ENCODE assay signal across 22 cellular contexts in the genomic region with DNA sequence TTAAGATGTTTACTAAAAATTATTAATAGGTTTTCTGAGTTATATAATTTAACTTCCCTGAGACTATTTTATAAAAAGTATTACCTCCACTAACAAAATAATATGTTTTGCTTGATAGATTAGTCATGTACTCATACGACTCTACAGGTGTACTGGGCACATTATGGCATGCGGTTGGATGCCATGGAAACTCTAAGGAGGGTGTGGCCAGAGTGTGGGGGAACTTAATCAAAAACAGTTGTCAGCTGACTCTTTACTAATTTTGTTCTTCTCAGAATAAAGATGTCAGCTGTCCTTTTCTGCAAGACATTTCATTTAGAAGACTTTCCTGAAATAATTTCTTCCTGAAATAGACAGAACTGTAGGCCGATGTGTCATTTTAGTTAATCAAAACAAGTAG.
A peak's percentile ranks its signal among the peaks of the same experiment; 100 is the strongest.
DNase-seq lines count a peak whose midpoint lies in the region; ATAC-seq and TF ChIP-seq lines count a peak whose summit lies in the region.
"Had no signal": no experiment of that assay in that cellular context is flagged by ENCODE, and none has a peak within 500 bp of the region (broad histone marks: within the 10 kb centered on the region; RNA-seq: fewer than 3 reads in every experiment).

No MANE protein-coding gene starts in this region.

- BruUV-seq in Calu3 (replicated peaks; lab: Mats Ljungman, UMichigan), result no TSS peak

- no peaks in the 10 kb centered on the region for H3K36me3 ChIP-seq in BLaER1 treated with 17β-estradiol and CSF1 and Interleukin-3, amounts not matched to agents 10 nM and 100 nM
- no peaks in the 10 kb centered on the region for H3K36me3 ChIP-seq in Loucy (ENCODE audit: insufficient read depth, low read length)
- H3K36me3 ChIP-seq: BE2C, brain microvascular endothelial cell, HAP-1, heart left ventricle, right atrium auricular region, suprapubic skin had no signal

- H3K9me2 ChIP-seq in Loucy (replicated peaks; ENCODE audit: low read depth, low read length), result no peaks in the 10 kb centered on the region

- CTCF ChIA-PET in Calu3 (lab: Charles Lee), result no interaction called here

- no peak overlapping the region for H3K27ac Mint-ChIP-seq in Calu3 (ENCODE audit: unreplicated experiment)

- no peaks in the 10 kb centered on the region for H3K79me2 ChIP-seq in Loucy (ENCODE audit: insufficient read depth, low read length)

- H2AFZ ChIP-seq in Loucy (ENCODE audit: low read length), result no peak overlapping the region

- DNase-seq in caudate nucleus (lab: John Stamatoyannopoulos, UW) (peak in 36 of 61 donors; percentile 3 to 88 (median 28)), Calu3 (no peak), iPS-NIHi7 (ENCODE audit: extremely low spot score) (no peak), COLO829 (ENCODE audit: low spot score) (no peak)
- DNase-seq: activated naive CD4-positive, alpha-beta T cell treated with anti-CD3 and anti-CD28 coated beads, Interleukin-2, amount 50 U/mL, for 16 hours; BE2C; brain microvascular endothelial cell; dermis blood vessel endothelial cell; erythroblast; heart left ventricle; islet precursor cell; NCI-H1092 treated with DMSO at 0.1 percent for 48 hours; NCI-H226; OCI-M1; stimulated activated CD4-positive, alpha-beta T cell treated with anti-CD3 and anti-CD28 coated beads, Interleukin-1b, Interleukin-23, amount 100 ng/mL, for 48 hours had no signal

- intact Hi-C loops in Calu3 (cut with micrococcal nuclease; ENCODE audit: unreplicated experiment), result loop anchor here (10.0 kb wide), 1 partner anchor 238 kb away; no protein-coding TSS in a partner anchor

- no peak overlapping the region for H3K4me3 Mint-ChIP-seq in Calu3 (ENCODE audit: low read depth, unreplicated experiment)

- H3K27me3 Mint-ChIP-seq in Calu3 (ENCODE audit: unreplicated experiment), result no peaks in the 10 kb centered on the region

- no peaks in the 10 kb centered on the region for H3K9me3 ChIP-seq in BLaER1 treated with 17β-estradiol and CSF1 and Interleukin-3, amounts not matched to agents 10 nM and 100 nM (replicated peaks in 1 of 11)
- no peaks in the 10 kb centered on the region for H3K9me3 ChIP-seq in Loucy (ENCODE audit: insufficient read depth, low read depth, low read length)
- H3K9me3 ChIP-seq: BE2C, HAP-1, heart left ventricle, right atrium auricular region, suprapubic skin had no signal

- no peaks in the 10 kb centered on the region for H3K4me1 Mint-ChIP-seq in Calu3 (ENCODE audit: low read depth, unreplicated experiment)

- H3K4me2 ChIP-seq in BLaER1 treated with 17β-estradiol and CSF1 and Interleukin-3, amounts not matched to agents 10 nM and 100 nM, result peak overlapping the region; percentile 29 to 77 (median 51); a peak in 18 of 22 replicates
- peak overlapping the region; percentile 14 for H3K4me2 ChIP-seq in Loucy (ENCODE audit: low read depth, low read length, poor library complexity, severe bottlenecking)

- H3K9ac ChIP-seq in BLaER1 treated with 17β-estradiol and CSF1 and Interleukin-3, amounts not matched to agents 10 nM and 100 nM, result no peak overlapping the region
- H3K9ac ChIP-seq in Loucy (ENCODE audit: low read depth, low read length, poor library complexity, severe bottlenecking), result no peak overlapping the region

- H3F3A ChIP-seq in Loucy (ENCODE audit: low read depth), result no peaks in the 10 kb centered on the region

- H3K4me1 ChIP-seq in BLaER1 treated with 17β-estradiol and CSF1 and Interleukin-3, amounts not matched to agents 10 nM and 100 nM, result peaks cover 24 to 31% (median 29%) of the 10 kb centered on the region in 10 experiments
- H3K4me1 ChIP-seq in Loucy (ENCODE audit: insufficient read depth, low read length, poor library complexity, severe bottlenecking), result peaks cover 18% of the 10 kb centered on the region
- H3K4me1 ChIP-seq: right atrium auricular region had no signal

- H3K27me3 ChIP-seq in BLaER1 treated with 17β-estradiol and CSF1 and Interleukin-3, amounts not matched to agents 10 nM and 100 nM, result no peaks in the 10 kb centered on the region
- no peaks in the 10 kb centered on the region for H3K27me3 ChIP-seq in Loucy (ENCODE audit: insufficient read depth, low read length, poor library complexity, severe bottlenecking)
- H3K27me3 ChIP-seq: BE2C, brain microvascular endothelial cell, heart left ventricle, right atrium auricular region, suprapubic skin had no signal

- peak; percentile 62 for ATAC-seq in GM18498 (IDR thresholded peaks at IDR 0.05; ENCODE audit: unreplicated experiment)
- no peak for ATAC-seq in HG02884 (IDR thresholded peaks at IDR 0.05; ENCODE audit: unreplicated experiment)
- ATAC-seq: heart left ventricle had no signal

- no peak overlapping the region for H3K27ac ChIP-seq in BLaER1 treated with 17β-estradiol and CSF1 and Interleukin-3, amounts not matched to agents 10 nM and 100 nM
- H3K27ac ChIP-seq in caudate nucleus (ENCODE audit: low read depth, low read length), result no peak overlapping the region
- H3K27ac ChIP-seq: brain microvascular endothelial cell, heart left ventricle, right atrium auricular region, suprapubic skin had no signal

- no peaks in the 10 kb centered on the region for H3K9me3 Mint-ChIP-seq in Calu3 (ENCODE audit: low read depth, unreplicated experiment)

- TF ChIP-seq CTCF in Loucy (conservative IDR thresholded peaks at IDR 0.05; ENCODE audit: low read length), result no peak
- TF ChIP-seq CTCF in Calu3 (IDR thresholded peaks at IDR 0.05; ENCODE audit: unreplicated experiment), result no peak

- H4K20me1 ChIP-seq in BLaER1 treated with 17β-estradiol and CSF1 and Interleukin-3, amounts not matched to agents 10 nM and 100 nM, result no peaks in the 10 kb centered on the region
- no peaks in the 10 kb centered on the region for H4K20me1 ChIP-seq in Loucy (ENCODE audit: insufficient read depth, low read length, poor library complexity, severe bottlenecking)

- no peaks in the 10 kb centered on the region for H3K36me3 Mint-ChIP-seq in Calu3 (ENCODE audit: insufficient read depth, unreplicated experiment)

- H3K4me3 ChIP-seq in BLaER1 treated with 17β-estradiol and CSF1 and Interleukin-3, amounts not matched to agents 10 nM and 100 nM, result no peak overlapping the region
- H3K4me3 ChIP-seq in Loucy (ENCODE audit: low read length, poor library complexity, severe bottlenecking), result no peak overlapping the region
- H3K4me3 ChIP-seq: HAP-1, heart left ventricle, right atrium auricular region, suprapubic skin had no signal

Comparison
In these comparisons a context has a peak if more than half of its experiments do, and no peak if none do; other contexts are left out.
1. DNase-seq: peak in caudate nucleus (36 of 61); none in Calu3 (single experiment), iPS-NIHi7 (single experiment) and COLO829 (single experiment).